1 cellular context compared by ENCODE assay signal in the genomic region with DNA sequence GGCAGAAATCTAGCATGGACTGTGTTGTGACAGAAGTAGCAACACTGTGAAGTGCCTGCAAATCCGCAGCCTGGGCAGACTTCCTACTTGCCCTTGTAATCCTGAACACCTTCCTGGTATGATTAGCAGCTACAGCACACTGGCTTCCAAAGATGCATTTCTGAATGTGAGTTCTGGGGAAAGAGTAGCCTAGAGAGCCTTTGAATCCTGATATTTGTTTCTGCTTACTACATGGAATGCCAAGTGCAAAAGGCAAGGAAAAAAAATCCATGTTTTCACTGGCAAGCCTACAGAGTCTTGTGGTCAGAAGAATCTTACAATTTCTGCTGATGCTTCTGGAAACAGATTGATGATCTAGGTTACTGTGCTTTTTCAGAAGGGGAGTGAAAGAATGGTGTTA.
TF ChIP-seq lines count a peak whose summit lies in the region.

No MANE protein-coding gene starts in this region.

TF ChIP-seq in K562, 482 proteins besides CTCF, POLR2A, EP300 and RAD21 (continued from another document):
- TF ChIP-seq, protein P1, sequence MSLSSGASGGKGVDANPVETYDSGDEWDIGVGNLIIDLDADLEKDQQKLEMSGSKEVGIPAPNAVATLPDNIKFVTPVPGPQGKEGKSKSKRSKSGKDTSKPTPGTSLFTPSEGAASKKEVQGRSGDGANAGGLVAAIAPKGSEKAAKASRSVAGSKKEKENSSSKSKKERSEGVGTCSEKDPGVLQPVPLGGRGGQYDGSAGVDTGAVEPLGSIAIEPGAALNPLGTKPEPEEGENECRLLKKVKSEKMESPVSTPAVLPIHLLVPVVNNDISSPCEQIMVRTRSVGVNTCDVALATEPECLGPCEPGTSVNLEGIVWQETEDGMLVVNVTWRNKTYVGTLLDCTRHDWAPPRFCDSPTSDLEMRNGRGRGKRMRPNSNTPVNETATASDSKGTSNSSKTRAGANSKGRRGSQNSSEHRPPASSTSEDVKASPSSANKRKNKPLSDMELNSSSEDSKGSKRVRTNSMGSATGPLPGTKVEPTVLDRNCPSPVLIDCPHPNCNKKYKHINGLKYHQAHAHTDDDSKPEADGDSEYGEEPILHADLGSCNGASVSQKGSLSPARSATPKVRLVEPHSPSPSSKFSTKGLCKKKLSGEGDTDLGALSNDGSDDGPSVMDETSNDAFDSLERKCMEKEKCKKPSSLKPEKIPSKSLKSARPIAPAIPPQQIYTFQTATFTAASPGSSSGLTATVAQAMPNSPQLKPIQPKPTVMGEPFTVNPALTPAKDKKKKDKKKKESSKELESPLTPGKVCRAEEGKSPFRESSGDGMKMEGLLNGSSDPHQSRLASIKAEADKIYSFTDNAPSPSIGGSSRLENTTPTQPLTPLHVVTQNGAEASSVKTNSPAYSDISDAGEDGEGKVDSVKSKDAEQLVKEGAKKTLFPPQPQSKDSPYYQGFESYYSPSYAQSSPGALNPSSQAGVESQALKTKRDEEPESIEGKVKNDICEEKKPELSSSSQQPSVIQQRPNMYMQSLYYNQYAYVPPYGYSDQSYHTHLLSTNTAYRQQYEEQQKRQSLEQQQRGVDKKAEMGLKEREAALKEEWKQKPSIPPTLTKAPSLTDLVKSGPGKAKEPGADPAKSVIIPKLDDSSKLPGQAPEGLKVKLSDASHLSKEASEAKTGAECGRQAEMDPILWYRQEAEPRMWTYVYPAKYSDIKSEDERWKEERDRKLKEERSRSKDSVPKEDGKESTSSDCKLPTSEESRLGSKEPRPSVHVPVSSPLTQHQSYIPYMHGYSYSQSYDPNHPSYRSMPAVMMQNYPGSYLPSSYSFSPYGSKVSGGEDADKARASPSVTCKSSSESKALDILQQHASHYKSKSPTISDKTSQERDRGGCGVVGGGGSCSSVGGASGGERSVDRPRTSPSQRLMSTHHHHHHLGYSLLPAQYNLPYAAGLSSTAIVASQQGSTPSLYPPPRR (CRISPR knock-in tag; IDR thresholded peaks at IDR 0.05; ENCODE audit: borderline replicate concordance), result no peak
- no peak for TF ChIP-seq ZBTB17 (CRISPR knock-in tag; IDR thresholded peaks at IDR 0.05)
- TF ChIP-seq TCF7L2 (IDR thresholded peaks at IDR 0.05; ENCODE audit: low read depth, low read length), result no peak
- TF ChIP-seq ZNF175 (CRISPR knock-in tag; IDR thresholded peaks at IDR 0.05; ENCODE audit: low read depth), result no peak
- TF ChIP-seq, protein P2, sequence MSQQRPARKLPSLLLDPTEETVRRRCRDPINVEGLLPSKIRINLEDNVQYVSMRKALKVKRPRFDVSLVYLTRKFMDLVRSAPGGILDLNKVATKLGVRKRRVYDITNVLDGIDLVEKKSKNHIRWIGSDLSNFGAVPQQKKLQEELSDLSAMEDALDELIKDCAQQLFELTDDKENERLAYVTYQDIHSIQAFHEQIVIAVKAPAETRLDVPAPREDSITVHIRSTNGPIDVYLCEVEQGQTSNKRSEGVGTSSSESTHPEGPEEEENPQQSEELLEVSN (IDR thresholded peaks at IDR 0.05; ENCODE audit: borderline replicate concordance in 1 of 2, extremely low read depth in 1 of 2, insufficient read depth in 1 of 2, insufficient read length in 1 of 2, low read depth in 1 of 2, low read length in 1 of 2, poor library complexity in 1 of 2, severe bottlenecking in 1 of 2), result no peak
- no peak for TF ChIP-seq KLF6 (CRISPR knock-in tag; IDR thresholded peaks at IDR 0.05; ENCODE audit: borderline replicate concordance)
- no peak for TF ChIP-seq ZC3H11A (IDR thresholded peaks at IDR 0.05; ENCODE audit: low read depth, low read length)
- TF ChIP-seq BACH1 (tag; IDR thresholded peaks at IDR 0.05), result no peak
- TF ChIP-seq NRF1 (conservative IDR thresholded peaks at IDR 0.05 in 1 of 2, IDR thresholded peaks at IDR 0.05 in 1 of 2), result no peak
- TF ChIP-seq POU5F1 (IDR thresholded peaks at IDR 0.05; ENCODE audit: borderline replicate concordance, low read depth, low read length, partially characterized antibody), result no peak
- TF ChIP-seq ZNF134 (CRISPR knock-in tag; conservative IDR thresholded peaks at IDR 0.05), result no peak
- no peak for TF ChIP-seq FOSL1 (tag; conservative IDR thresholded peaks at IDR 0.05)
- TF ChIP-seq, protein P3, sequence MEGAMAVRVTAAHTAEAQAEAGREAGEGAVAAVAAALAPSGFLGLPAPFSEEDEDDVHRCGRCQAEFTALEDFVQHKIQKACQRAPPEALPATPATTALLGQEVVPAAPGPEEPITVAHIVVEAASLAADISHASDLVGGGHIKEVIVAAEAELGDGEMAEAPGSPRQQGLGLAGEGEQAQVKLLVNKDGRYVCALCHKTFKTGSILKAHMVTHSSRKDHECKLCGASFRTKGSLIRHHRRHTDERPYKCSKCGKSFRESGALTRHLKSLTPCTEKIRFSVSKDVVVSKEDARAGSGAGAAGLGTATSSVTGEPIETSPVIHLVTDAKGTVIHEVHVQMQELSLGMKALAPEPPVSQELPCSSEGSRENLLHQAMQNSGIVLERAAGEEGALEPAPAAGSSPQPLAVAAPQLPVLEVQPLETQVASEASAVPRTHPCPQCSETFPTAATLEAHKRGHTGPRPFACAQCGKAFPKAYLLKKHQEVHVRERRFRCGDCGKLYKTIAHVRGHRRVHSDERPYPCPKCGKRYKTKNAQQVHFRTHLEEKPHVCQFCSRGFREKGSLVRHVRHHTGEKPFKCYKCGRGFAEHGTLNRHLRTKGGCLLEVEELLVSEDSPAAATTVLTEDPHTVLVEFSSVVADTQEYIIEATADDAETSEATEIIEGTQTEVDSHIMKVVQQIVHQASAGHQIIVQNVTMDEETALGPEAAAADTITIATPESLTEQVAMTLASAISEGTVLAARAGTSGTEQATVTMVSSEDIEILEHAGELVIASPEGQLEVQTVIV (CRISPR knock-in tag; IDR thresholded peaks at IDR 0.05; ENCODE audit: borderline replicate concordance), result no peak
- TF ChIP-seq, protein P4, sequence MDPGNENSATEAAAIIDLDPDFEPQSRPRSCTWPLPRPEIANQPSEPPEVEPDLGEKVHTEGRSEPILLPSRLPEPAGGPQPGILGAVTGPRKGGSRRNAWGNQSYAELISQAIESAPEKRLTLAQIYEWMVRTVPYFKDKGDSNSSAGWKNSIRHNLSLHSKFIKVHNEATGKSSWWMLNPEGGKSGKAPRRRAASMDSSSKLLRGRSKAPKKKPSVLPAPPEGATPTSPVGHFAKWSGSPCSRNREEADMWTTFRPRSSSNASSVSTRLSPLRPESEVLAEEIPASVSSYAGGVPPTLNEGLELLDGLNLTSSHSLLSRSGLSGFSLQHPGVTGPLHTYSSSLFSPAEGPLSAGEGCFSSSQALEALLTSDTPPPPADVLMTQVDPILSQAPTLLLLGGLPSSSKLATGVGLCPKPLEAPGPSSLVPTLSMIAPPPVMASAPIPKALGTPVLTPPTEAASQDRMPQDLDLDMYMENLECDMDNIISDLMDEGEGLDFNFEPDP (CRISPR knock-in tag; IDR thresholded peaks at IDR 0.05), result no peak
- no peak for TF ChIP-seq MAFK (IDR thresholded peaks at IDR 0.05; ENCODE audit: low read length)
- no peak for TF ChIP-seq ELF4 (CRISPR knock-in tag; IDR thresholded peaks at IDR 0.05)
TF ChIP-seq in K562: peak in this region for 0.
